15 cellular contexts compared by ENCODE assay signal in genomic region chr10:59019603-59020002, GRCh38.
DNase-seq lines count a peak whose midpoint lies in the region; ATAC-seq and TF ChIP-seq lines count a peak whose summit lies in the region.
"Had no signal": no experiment of that assay in that cellular context is flagged by ENCODE, and none has a peak within 500 bp of the region (broad histone marks: within the 10 kb centered on the region; RNA-seq: fewer than 3 reads in every experiment).

No MANE protein-coding gene starts in this region.

- no peak overlapping the region for H2BK5ac ChIP-seq in neuronal stem cell (ENCODE audit: low read length)

- TF ChIP-seq EP300 in stomach (IDR thresholded peaks at IDR 0.05): no peak

- H3K9me3 Mint-ChIP-seq in naive thymus-derived CD4-positive, alpha-beta T cell: peaks cover 0 to 5% (median 0%) of the 10 kb centered on the region in 11 donors
- H3K9me3 Mint-ChIP-seq: activated T-helper 1 cell treated with anti-CD3 and anti-CD28 coated beads, Interleukin-12 subunit alpha, Interleukin-12 subunit beta, Interleukin-2, Interleukin-4 antibody, amounts not matched to agents 30 ng/mL and 10 ng/mL and 1 ng/mL, durations not matched to agents 14 hours and 24 hours and 36 hours; naive B cell had no signal

- no peak overlapping the region for H2BK15ac ChIP-seq in neuronal stem cell (ENCODE audit: low read length)

- TF ChIP-seq CTCF in left ventricle myocardium inferior (IDR thresholded peaks at IDR 0.05; ENCODE audit: borderline replicate concordance) (no peak), fibroblast of lung (conservative IDR thresholded peaks at IDR 0.05 in 1 of 2, IDR thresholded peaks at IDR 0.05 in 1 of 2; ENCODE audit: low read depth in 1 of 2, low read length in 2 of 2) (no peak), adrenal gland (IDR thresholded peaks at IDR 0.05) (no peak), stomach (IDR thresholded peaks at IDR 0.05) (no peak)

- no CpG with 5 or more reads among the region's 3 CpGs for WGBS in neuronal stem cell (ENCODE audit: extremely low coverage in 2 of 2, insufficient read length in 2 of 2, insufficient replicate concordance in 1 of 2), 2 donors
- 11 to 16% (median 13%) methylated on average over 3 of the region's 3 CpGs for WGBS in adrenal gland, 4 donors
- WGBS in stomach, 5 donors: 26 to 35% (median 27%) methylated on average over 3 of the region's 3 CpGs

- no peak overlapping the region for H3K18ac ChIP-seq in neuronal stem cell (ENCODE audit: low read length)

- ATAC-seq in left ventricle myocardium superior: no peak
- no peak for ATAC-seq in naive thymus-derived CD4-positive, alpha-beta T cell

- H2AFZ ChIP-seq in fibroblast of lung (ENCODE audit: low read length) (no peak overlapping the region), neuronal stem cell (ENCODE audit: low read length) (peak overlapping the region; percentile 44)
- H2AFZ ChIP-seq: PC-9 had no signal

- H3K9ac ChIP-seq in fibroblast of lung (ENCODE audit: insufficient read depth, low read length) (no peak overlapping the region), neuronal stem cell (ENCODE audit: low read depth, low read length, poor library complexity) (no peak overlapping the region)

- no peak overlapping the region for H2BK12ac ChIP-seq in neuronal stem cell (ENCODE audit: low read length)

- H3K27me3 ChIP-seq in left ventricle myocardium inferior (ENCODE audit: low read depth) (no peaks in the 10 kb centered on the region), fibroblast of lung (ENCODE audit: control insufficient read depth, insufficient read depth, low read length) (no peaks in the 10 kb centered on the region), neuronal stem cell (ENCODE audit: control insufficient read depth in 3 of 3, insufficient read depth in 3 of 3, low read depth in 1 of 3, low read length in 3 of 3) (no peaks in the 10 kb centered on the region), adrenal gland (no peaks in the 10 kb centered on the region), stomach (no peaks in the 10 kb centered on the region)
- H3K27me3 ChIP-seq in naive thymus-derived CD4-positive, alpha-beta T cell (ENCODE audit: control insufficient read depth in 2 of 2, insufficient read depth in 2 of 2, low read length in 2 of 2): no peaks in the 10 kb centered on the region
- H3K27me3 ChIP-seq: spleen, tibial nerve had no signal

- H3K9me3 ChIP-seq in left ventricle myocardium inferior (replicated peaks): no peaks in the 10 kb centered on the region
- no peaks in the 10 kb centered on the region for H3K9me3 ChIP-seq in fibroblast of lung (ENCODE audit: control insufficient read depth, insufficient read depth, low read depth, low read length)
- H3K9me3 ChIP-seq in neuronal stem cell (replicated peaks in 1 of 2; ENCODE audit: control insufficient read depth in 2 of 2, insufficient read depth in 1 of 2, low read depth in 1 of 2, low read length in 2 of 2): no peaks in the 10 kb centered on the region
- no peaks in the 10 kb centered on the region for H3K9me3 ChIP-seq in adrenal gland (replicated peaks in 1 of 3)
- no peaks in the 10 kb centered on the region for H3K9me3 ChIP-seq in stomach
- H3K9me3 ChIP-seq in naive thymus-derived CD4-positive, alpha-beta T cell (ENCODE audit: control insufficient read depth in 2 of 3, low read length in 3 of 3): no peaks in the 10 kb centered on the region
- H3K9me3 ChIP-seq: spleen, tibial nerve had no signal

- no peaks in the 10 kb centered on the region for H3K79me1 ChIP-seq in neuronal stem cell (ENCODE audit: low read depth, low read length)

- H3K4me1 ChIP-seq in left ventricle myocardium inferior: peaks cover 5% of the 10 kb centered on the region
- no peaks in the 10 kb centered on the region for H3K4me1 ChIP-seq in fibroblast of lung (ENCODE audit: control insufficient read depth, extremely low read depth, insufficient read depth, low read length)
- H3K4me1 ChIP-seq in neuronal stem cell (ENCODE audit: control insufficient read depth in 2 of 2, insufficient read depth in 1 of 2, low read depth in 1 of 2, low read length in 2 of 2): peaks cover 0 to 10% of the 10 kb centered on the region in 2 donors
- H3K4me1 ChIP-seq in adrenal gland (replicated peaks in 1 of 2): peaks cover 0 to 8% of the 10 kb centered on the region in 2 donors
- no peaks in the 10 kb centered on the region for H3K4me1 ChIP-seq in stomach
- H3K4me1 ChIP-seq in naive thymus-derived CD4-positive, alpha-beta T cell (ENCODE audit: control insufficient read depth in 2 of 2, insufficient read depth in 2 of 2, low read length in 2 of 2): no peaks in the 10 kb centered on the region
- H3K4me1 ChIP-seq: spleen had no signal

- H3K4me3 Mint-ChIP-seq in naive thymus-derived CD4-positive, alpha-beta T cell: no peak overlapping the region
- H3K4me3 Mint-ChIP-seq: activated T-helper 1 cell treated with anti-CD3 and anti-CD28 coated beads, Interleukin-12 subunit alpha, Interleukin-12 subunit beta, Interleukin-2, Interleukin-4 antibody, amounts not matched to agents 30 ng/mL and 10 ng/mL and 1 ng/mL, durations not matched to agents 14 hours and 24 hours and 36 hours; naive B cell had no signal

- H3K36me3 ChIP-seq in left ventricle myocardium inferior (no peaks in the 10 kb centered on the region), fibroblast of lung (ENCODE audit: control insufficient read depth, insufficient read depth, low read length) (no peaks in the 10 kb centered on the region), neuronal stem cell (replicated peaks in 1 of 2; ENCODE audit: control insufficient read depth in 2 of 2, insufficient read depth in 2 of 2, low read length in 2 of 2) (no peaks in the 10 kb centered on the region), adrenal gland (replicated peaks in 1 of 2) (no peaks in the 10 kb centered on the region), stomach (no peaks in the 10 kb centered on the region)
- no peaks in the 10 kb centered on the region for H3K36me3 ChIP-seq in naive thymus-derived CD4-positive, alpha-beta T cell (ENCODE audit: control insufficient read depth in 2 of 3, insufficient read depth in 3 of 3, low read length in 3 of 3)
- H3K36me3 ChIP-seq: spleen, tibial nerve had no signal

- H3K4me2 ChIP-seq in fibroblast of lung (ENCODE audit: extremely low read depth, insufficient read depth, low read length) (peak overlapping the region; percentile 48), neuronal stem cell (ENCODE audit: insufficient read depth, low read length, poor library complexity, severe bottlenecking) (no peak overlapping the region)
- H3K4me2 ChIP-seq: PC-9 had no signal

- H3K4me3 ChIP-seq in left ventricle myocardium inferior (peak overlapping the region; percentile 35), fibroblast of lung (replicated peaks in 1 of 4; ENCODE audit: control extremely low read depth in 1 of 4, insufficient read depth in 1 of 4, low read depth in 3 of 4, low read length in 4 of 4) (peak overlapping the region in 3 of 4 experiments; percentile 5 to 32 (median 20)), neuronal stem cell (ENCODE audit: low read length in 2 of 2) (no peak overlapping the region), adrenal gland (peak overlapping the region in 1 of 4 donors; percentile 36), stomach (no peak overlapping the region)
- H3K4me3 ChIP-seq in naive thymus-derived CD4-positive, alpha-beta T cell (ENCODE audit: low read length): no peak overlapping the region
- H3K4me3 ChIP-seq: PC-9, spleen had no signal

- H3K27me3 Mint-ChIP-seq in naive thymus-derived CD4-positive, alpha-beta T cell: peaks cover 0 to 4% (median 0%) of the 10 kb centered on the region in 5 donors

- intact Hi-C loops in left ventricle myocardium inferior (cut with micrococcal nuclease) (no loop called here), left ventricle myocardium superior (cut with micrococcal nuclease) (no loop called here), adrenal gland (cut with DNase I) (no loop called here), stomach (cut with DNase I; ENCODE audit: low total_unique reads) (no loop called here)
- intact Hi-C loops in naive thymus-derived CD4-positive, alpha-beta T cell (cut with micrococcal nuclease): no loop called here

- no peak overlapping the region for H4K91ac ChIP-seq in neuronal stem cell (ENCODE audit: low read depth, low read length, poor library complexity)

- no peaks in the 10 kb centered on the region for H3K4me1 Mint-ChIP-seq in naive thymus-derived CD4-positive, alpha-beta T cell
- H3K4me1 Mint-ChIP-seq: naive B cell had no signal

- CTCF ChIA-PET in naive thymus-derived CD4-positive, alpha-beta T cell (lab: Charles Lee): no interaction called here

- no peak overlapping the region for H3K14ac ChIP-seq in neuronal stem cell (ENCODE audit: low read length)

- H2AK5ac ChIP-seq in neuronal stem cell (ENCODE audit: low read depth, low read length): no peak overlapping the region

- H3K36me3 Mint-ChIP-seq in naive thymus-derived CD4-positive, alpha-beta T cell: no peaks in the 10 kb centered on the region
- H3K36me3 Mint-ChIP-seq: naive B cell had no signal

- DNase-seq in left ventricle myocardium inferior: no peak
- no peak for DNase-seq in left ventricle myocardium superior
- DNase-seq in fibroblast of lung (ENCODE audit: low read depth in 2 of 2): peak; percentile 17 to 37
- DNase-seq in neuronal stem cell (ENCODE audit: low spot score): peak; percentile 21
- no peak for DNase-seq in adrenal gland
- DNase-seq in stomach: no peak
- DNase-seq in RPMI8226: no peak
- no peak for DNase-seq in naive thymus-derived CD4-positive, alpha-beta T cell
- DNase-seq: IMR-90, naive B cell, NCI-H1105 treated with DMSO at 0.1 percent for 48 hours, PC-9, spleen had no signal

- H3K4ac ChIP-seq in neuronal stem cell (ENCODE audit: low read length): no peak overlapping the region

- H4K20me1 ChIP-seq in fibroblast of lung (ENCODE audit: control insufficient read depth, extremely low read depth, insufficient read depth, low read length): no peaks in the 10 kb centered on the region

- TF ChIP-seq POLR2A in adrenal gland (IDR thresholded peaks at IDR 0.05): no peak
- TF ChIP-seq POLR2A in stomach (IDR thresholded peaks at IDR 0.05): no peak

- no peaks in the 10 kb centered on the region for H3K79me2 ChIP-seq in fibroblast of lung (ENCODE audit: control insufficient read depth, insufficient read depth, low read length)

- POLR2A ChIA-PET in naive thymus-derived CD4-positive, alpha-beta T cell (lab: Charles Lee): no interaction called here

- H3K23ac ChIP-seq in neuronal stem cell (ENCODE audit: low read depth, low read length, poor library complexity): no peak overlapping the region

- no peak overlapping the region for H3K27ac Mint-ChIP-seq in naive thymus-derived CD4-positive, alpha-beta T cell
- H3K27ac Mint-ChIP-seq: activated T-helper 1 cell treated with anti-CD3 and anti-CD28 coated beads, Interleukin-12 subunit alpha, Interleukin-12 subunit beta, Interleukin-2, Interleukin-4 antibody, amounts not matched to agents 30 ng/mL and 10 ng/mL and 1 ng/mL, durations not matched to agents 14 hours and 24 hours and 36 hours; naive B cell had no signal

- H2BK120ac ChIP-seq in neuronal stem cell (ENCODE audit: low read depth, low read length): no peak overlapping the region

- H4K8ac ChIP-seq in neuronal stem cell (ENCODE audit: low read depth, low read length): no peak overlapping the region

- H3K27ac ChIP-seq in left ventricle myocardium inferior (replicated peaks) (peak overlapping the region; percentile 10), fibroblast of lung (ENCODE audit: insufficient read depth, low read length) (no peak overlapping the region), neuronal stem cell (replicated peaks; ENCODE audit: low read length) (no peak overlapping the region), adrenal gland (peak overlapping the region in 2 of 5 donors; percentile 33 to 45), stomach (no peak overlapping the region)
- no peak overlapping the region for H3K27ac ChIP-seq in naive thymus-derived CD4-positive, alpha-beta T cell (ENCODE audit: low read depth, low read length)
- H3K27ac ChIP-seq: PC-9, spleen had no signal

Comparison
In these comparisons a context has a peak if more than half of its experiments do, and no peak if none do; other contexts are left out.
1. DNase-seq: peak in fibroblast of lung (2 of 2) and neuronal stem cell (single experiment); none in left ventricle myocardium inferior (single experiment), left ventricle myocardium superior (single experiment), adrenal gland (0 of 7), stomach (single experiment), RPMI8226 (single experiment) and naive thymus-derived CD4-positive, alpha-beta T cell (0 of 9).
2. H3K4me3 ChIP-seq: peak in left ventricle myocardium inferior (single experiment) and fibroblast of lung (3 of 4); none in neuronal stem cell (0 of 2), stomach (0 of 4) and naive thymus-derived CD4-positive, alpha-beta T cell (single experiment).